ENCODE assay signal across 7 cellular contexts in genomic region chr3:110814170-110815007, GRCh38.
DNase-seq lines count a peak whose midpoint lies in the region; ATAC-seq and TF ChIP-seq lines count a peak whose summit lies in the region.

No MANE protein-coding gene starts in this region.

- H3K4me1 Mint-ChIP-seq in endothelial cell (ENCODE audit: unreplicated experiment) = peaks cover 11% of the 10 kb centered on the region
- H3K4me1 Mint-ChIP-seq in stimulated activated naive CD8-positive, alpha-beta T cell treated with anti-CD3 and anti-CD28 coated beads, Interleukin-15, amount 100 ng/mL, for 72 hours = peaks cover 8% of the 10 kb centered on the region

- peak; percentile 70 for DNase-seq in NK-92 treated with Interleukin-12 subunit alpha and Interleukin-12 subunit beta, amount 100 ng/mL, for 24 hours (lab: John Stamatoyannopoulos, UW)
- DNase-seq in endothelial cell (ENCODE audit: low spot score) = no peak
- DNase-seq in stimulated activated naive CD8-positive, alpha-beta T cell treated with anti-CD3 and anti-CD28 coated beads, Interleukin-15, amount 100 ng/mL, for 72 hours = peak; percentile 5 to 63
- DNase-seq in NCI-H345 treated with DMSO at 0.1 percent for 48 hours (lab: John Stamatoyannopoulos, UW; ENCODE audit: unreplicated experiment) = no peak
- DNase-seq in NCI-H345 (lab: John Stamatoyannopoulos, UW) = no peak

- peak overlapping the region; percentile 80 for H3K27ac Mint-ChIP-seq in endothelial cell (ENCODE audit: unreplicated experiment)
- H3K27ac Mint-ChIP-seq in stimulated activated naive CD8-positive, alpha-beta T cell treated with anti-CD3 and anti-CD28 coated beads, Interleukin-15, amount 100 ng/mL, for 72 hours = peak overlapping the region in 1 of 2 donors; percentile 1

- H3K9me3 Mint-ChIP-seq in endothelial cell (ENCODE audit: unreplicated experiment) = no peaks in the 10 kb centered on the region
- no peaks in the 10 kb centered on the region for H3K9me3 Mint-ChIP-seq in stimulated activated naive CD8-positive, alpha-beta T cell treated with anti-CD3 and anti-CD28 coated beads, Interleukin-15, amount 100 ng/mL, for 72 hours

- no peak for TF ChIP-seq CTCF in endothelial cell (IDR thresholded peaks at IDR 0.05; ENCODE audit: unreplicated experiment)

- peaks cover 2% of the 10 kb centered on the region for H3K27me3 Mint-ChIP-seq in endothelial cell (ENCODE audit: unreplicated experiment)
- peaks cover 19% of the 10 kb centered on the region for H3K27me3 Mint-ChIP-seq in stimulated activated naive CD8-positive, alpha-beta T cell treated with anti-CD3 and anti-CD28 coated beads, Interleukin-15, amount 100 ng/mL, for 72 hours

- H3K4me3 Mint-ChIP-seq in endothelial cell (ENCODE audit: unreplicated experiment) = no peak overlapping the region
- H3K4me3 Mint-ChIP-seq in stimulated activated naive CD8-positive, alpha-beta T cell treated with anti-CD3 and anti-CD28 coated beads, Interleukin-15, amount 100 ng/mL, for 72 hours = peak overlapping the region; percentile 3 to 9

- H3K36me3 Mint-ChIP-seq in endothelial cell (ENCODE audit: low read depth, unreplicated experiment) = no peaks in the 10 kb centered on the region

- ATAC-seq in GM18870 (IDR thresholded peaks at IDR 0.05; ENCODE audit: unreplicated experiment) = peak; percentile 89
- peak; percentile 85 for ATAC-seq in HG02678 (IDR thresholded peaks at IDR 0.05; ENCODE audit: unreplicated experiment)
- peak; percentile 89 for ATAC-seq in stimulated activated naive CD8-positive, alpha-beta T cell treated with anti-CD3 and anti-CD28 coated beads, Interleukin-15, amount 100 ng/mL, for 72 hours

Comparison
In these comparisons a context has a peak if more than half of its experiments do, and no peak if none do; other contexts are left out.
1. DNase-seq: peak in NK-92 treated with Interleukin-12 subunit alpha and Interleukin-12 subunit beta, amount 100 ng/mL, for 24 hours (single experiment) and stimulated activated naive CD8-positive, alpha-beta T cell treated with anti-CD3 and anti-CD28 coated beads, Interleukin-15, amount 100 ng/mL, for 72 hours (2 of 2); none in endothelial cell (single experiment), NCI-H345 treated with DMSO at 0.1 percent for 48 hours (single experiment) and NCI-H345 (single experiment).
2. Peak in every context shown above with its lines, with median percentiles within 50 percentile points of each other: ATAC-seq.